Comparison of ENCODE assay signal across 8 cellular contexts in the genomic region with DNA sequence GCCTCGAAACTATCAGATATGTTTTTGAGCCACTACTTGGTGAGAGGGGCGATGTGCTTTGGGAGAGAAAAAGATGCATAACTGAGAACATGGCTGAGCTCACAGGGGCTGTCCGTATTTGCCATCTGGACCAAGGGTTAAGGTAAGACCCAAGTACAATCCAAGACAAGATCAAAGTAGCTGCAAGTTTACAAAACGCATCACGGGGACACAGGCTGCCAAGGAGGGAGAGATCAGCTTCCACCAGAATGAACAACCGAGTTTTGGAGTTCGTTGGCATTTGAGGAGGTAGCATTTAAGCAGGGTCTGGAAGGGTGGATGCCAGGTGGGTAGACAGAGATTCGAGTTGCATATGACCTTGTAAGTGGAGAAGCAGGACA. TPM values are rescaled to one million over a fixed set of nuclear protein-coding genes. Genes with fewer than 3 reads are reported as not detected.
A peak's percentile ranks its signal among the peaks of the same experiment; 100 is the strongest.
DNase-seq lines count a peak whose midpoint lies in the region; ATAC-seq, FAIRE-seq and TF ChIP-seq lines count a peak whose summit lies in the region.

No MANE protein-coding gene starts in this region.

- peak overlapping the region; percentile 92 for H3K4me3 Mint-ChIP-seq in activated CD4-positive, alpha-beta memory T cell treated with anti-CD3 and anti-CD28 coated beads for 36 hours

- H3K4me1 Mint-ChIP-seq in activated CD4-positive, alpha-beta memory T cell treated with anti-CD3 and anti-CD28 coated beads for 36 hours (ENCODE audit: low read depth) = peaks cover 48% of the 10 kb centered on the region

- H3K9me3 ChIP-seq in hepatocyte (ENCODE audit: low read depth) = no peaks in the 10 kb centered on the region

- no peak for TF ChIP-seq CTCF in hepatocyte (IDR thresholded peaks at IDR 0.05; ENCODE audit: poor library complexity)

- H3K27me3 Mint-ChIP-seq in activated CD4-positive, alpha-beta memory T cell treated with anti-CD3 and anti-CD28 coated beads for 36 hours = no peaks in the 10 kb centered on the region

- H3K27me3 ChIP-seq in H7 (ENCODE audit: control insufficient read depth, insufficient read depth, low read length) (no peaks in the 10 kb centered on the region), hepatocyte (no peaks in the 10 kb centered on the region)

- H3K4me1 ChIP-seq in hepatocyte (ENCODE audit: insufficient read depth) = peaks cover 3% of the 10 kb centered on the region

- CTCF ChIA-PET in activated CD4-positive, alpha-beta memory T cell treated with anti-CD3 and anti-CD28 coated beads for 36 hours (lab: Charles Lee) = interaction anchor here (0.5 to 12.8 kb wide), 38 partner anchors 9 to 872 kb away, joined by 3 to 284 read pairs (median 5); a partner anchor contains a TSS

- peak overlapping the region; percentile 89 for H3K27ac Mint-ChIP-seq in activated CD4-positive, alpha-beta memory T cell treated with anti-CD3 and anti-CD28 coated beads for 36 hours

- no peak for TF ChIP-seq POLR2A in GM12891 (IDR thresholded peaks at IDR 0.05; ENCODE audit: low read depth, low read length)

- DNase-seq in H7 = no peak
- no peak for DNase-seq in activated CD4-positive, alpha-beta memory T cell treated with anti-CD3 and anti-CD28 coated beads for 36 hours
- DNase-seq in hepatocyte (ENCODE audit: low spot score) = no peak
- DNase-seq in NCI-H510A treated with DMSO at 0.1 percent for 48 hours (lab: John Stamatoyannopoulos, UW) = no peak
- no peak for DNase-seq in GM12891 (ENCODE audit: insufficient read length, low spot score)
- no peak for DNase-seq in SKM-1 (lab: John Stamatoyannopoulos, UW; ENCODE audit: unreplicated experiment)

- intact Hi-C loops in activated CD4-positive, alpha-beta memory T cell treated with anti-CD3 and anti-CD28 coated beads for 36 hours (cut with micrococcal nuclease) = loop anchor here (1.0 kb wide), 1 partner anchor 96 kb away; no protein-coding TSS in a partner anchor

- H3K27ac ChIP-seq in hepatocyte (peak overlapping the region; percentile 79), skin epidermis (peak overlapping the region in 17 of 21 experiments; percentile 24 to 94 (median 85))

- FAIRE-seq in GM12891 (lab: Jason Lieb, UNC) = no peak

- ATAC-seq in HG03025 (IDR thresholded peaks at IDR 0.05; ENCODE audit: low FRiP score, unreplicated experiment) = no peak

- 61% methylated on average over 8 of the region's 8 CpGs for WGBS in hepatocyte (ENCODE audit: low lambda C conversion rate, missing lambda C conversion rate)

- peak overlapping the region; percentile 94 for H2AFZ ChIP-seq in hepatocyte

- POLR2A ChIA-PET in activated CD4-positive, alpha-beta memory T cell treated with anti-CD3 and anti-CD28 coated beads for 36 hours (lab: Charles Lee) = interaction anchor here (0.6 to 5.3 kb wide), 10 partner anchors 10 to 339 kb away, joined by 3 to 37 read pairs (median 4); a partner anchor contains a TSS

- no peaks in the 10 kb centered on the region for H4K20me1 ChIP-seq in hepatocyte (ENCODE audit: insufficient read depth, poor library complexity, severe bottlenecking)

- no peaks in the 10 kb centered on the region for H3K36me3 ChIP-seq in H7 (replicated peaks; ENCODE audit: control insufficient read depth, insufficient read depth, low read length)
- H3K36me3 ChIP-seq in hepatocyte (replicated peaks; ENCODE audit: insufficient read depth, low read depth) = no peaks in the 10 kb centered on the region

- H3K9me3 Mint-ChIP-seq in activated CD4-positive, alpha-beta memory T cell treated with anti-CD3 and anti-CD28 coated beads for 36 hours = no peaks in the 10 kb centered on the region

- H3K4me2 ChIP-seq in hepatocyte = peak overlapping the region; percentile 98

- H3K9me2 ChIP-seq in hepatocyte (replicated peaks; ENCODE audit: insufficient read depth) = no peaks in the 10 kb centered on the region

- peak overlapping the region; percentile 31 for H3K4me3 ChIP-seq in H7 (ENCODE audit: insufficient read depth, low read depth, low read length)
- peak overlapping the region; percentile 31 for H3K4me3 ChIP-seq in hepatocyte
- peak overlapping the region; percentile 51 to 80 (median 69) for H3K4me3 ChIP-seq in skin epidermis

- peaks cover 28% of the 10 kb centered on the region for H3K79me2 ChIP-seq in hepatocyte

- H3K36me3 Mint-ChIP-seq in activated CD4-positive, alpha-beta memory T cell treated with anti-CD3 and anti-CD28 coated beads for 36 hours = no peaks in the 10 kb centered on the region

TF ChIP-seq in GM12891, 5 proteins besides CTCF, POLR2A, EP300 and RAD21:
- TF ChIP-seq SPI1 (IDR thresholded peaks at IDR 0.05; ENCODE audit: low read depth, low read length) = no peak

RNA-seq across cellular contexts. Expression of a gene that starts 2.2 kb away (rescaled TPM):
- 22.3 and 25.3 TPM in 2 replicates for total RNA-seq in H7 (2014; rRNA removed; shearing (Covaris generic))
- total RNA-seq in activated CD4-positive, alpha-beta memory T cell treated with anti-CD3 and anti-CD28 coated beads for 36 hours = 10 to 100 TPM; 35.7 to 37.3 TPM
- total RNA-seq in hepatocyte = 4.6 and 8.3 TPM in 2 replicates
- 8.1 and 9.3 TPM in 2 replicates for polyA plus RNA-seq in hepatocyte
- polyA plus RNA-seq in GM12891 (2012; ENCODE audit: low read depth, missing spikeins) = 15.5 TPM

RNA-seq across cellular contexts. Expression of a gene that starts 12.9 kb away (rescaled TPM):
- total RNA-seq in H7 (2014; rRNA removed; shearing (Covaris generic)) = 27.5 and 27.8 TPM in 2 replicates
- 10 to 100 TPM; 94.0 to 98.6 TPM for total RNA-seq in activated CD4-positive, alpha-beta memory T cell treated with anti-CD3 and anti-CD28 coated beads for 36 hours
- 27.1 and 28.4 TPM in 2 replicates for total RNA-seq in hepatocyte
- polyA plus RNA-seq in hepatocyte = 62.8 and 65.3 TPM in 2 replicates
- polyA plus RNA-seq in GM12891 (2012; ENCODE audit: low read depth, missing spikeins) = 34.1 TPM
